22 cellular contexts compared by ENCODE assay signal in the genomic region with DNA sequence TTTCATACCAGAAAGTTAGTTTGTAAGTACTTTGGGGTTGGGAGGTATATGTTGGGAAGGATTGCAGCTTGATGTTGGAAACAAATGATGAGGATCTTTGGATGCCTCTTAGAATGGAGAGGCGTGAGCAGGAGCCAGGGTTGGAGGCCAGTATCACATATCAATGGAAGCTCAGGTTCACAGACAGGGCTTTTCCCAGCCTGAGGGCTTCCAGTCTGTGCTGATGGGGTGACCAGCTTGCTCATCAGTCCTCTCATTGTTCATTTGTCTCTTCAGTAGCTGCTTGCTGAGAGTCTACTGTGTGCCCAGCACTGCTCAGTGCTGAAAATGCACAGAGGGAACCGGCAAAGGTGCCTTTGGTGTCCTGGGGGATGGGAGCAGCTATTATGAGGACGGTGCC. TPM values are rescaled to one million over a fixed set of nuclear protein-coding genes. Genes with fewer than 3 reads are reported as not detected.
DNase-seq lines count a peak whose midpoint lies in the region; ATAC-seq, FAIRE-seq and TF ChIP-seq lines count a peak whose summit lies in the region.
"Had no signal": no experiment of that assay in that cellular context is flagged by ENCODE, and none has a peak within 500 bp of the region (broad histone marks: within the 10 kb centered on the region; RNA-seq: fewer than 3 reads in every experiment).

No MANE protein-coding gene starts in this region.

- CTCF ChIA-PET in HepG2 (lab: Yijun Ruan, JAX; ENCODE audit: low intra/inter-chr PET ratio, low total read pairs): no interaction called here
- CTCF ChIA-PET in activated CD4-positive, alpha-beta memory T cell treated with anti-CD3 and anti-CD28 coated beads for 36 hours (lab: Charles Lee): interaction anchor here (1.1 kb wide), 1 partner anchor 36 kb away, joined by 3 read pairs; the partner anchor contains the start of gene TAF1C

- no peaks in the 10 kb centered on the region for H3K4me1 Mint-ChIP-seq in activated CD4-positive, alpha-beta memory T cell treated with anti-CD3 and anti-CD28 coated beads for 36 hours (ENCODE audit: low read depth)

- no peak overlapping the region for H3K4me2 ChIP-seq in HepG2 (ENCODE audit: low read depth, low read length)

- no peak overlapping the region for H3K9ac ChIP-seq in HepG2 (ENCODE audit: insufficient read depth, low read depth, low read length)
- H3K9ac ChIP-seq: GM23248 had no signal

- H3K27me3 Mint-ChIP-seq in activated CD4-positive, alpha-beta memory T cell treated with anti-CD3 and anti-CD28 coated beads for 36 hours: peaks cover 7% of the 10 kb centered on the region

- TF ChIP-seq EP300 in HepG2 (IDR thresholded peaks at IDR 0.05; ENCODE audit: low read depth in 2 of 2, low read length in 2 of 2): no peak
- TF ChIP-seq EP300 in HepG2 (CRISPR knock-in tag; IDR thresholded peaks at IDR 0.05; ENCODE audit: borderline replicate concordance): no peak

- TF ChIP-seq CTCF in HepG2 (CRISPR knock-in tag; IDR thresholded peaks at IDR 0.05) (no peak), right lobe of liver (IDR thresholded peaks at IDR 0.05) (no peak)

- ATAC-seq in HepG2 (no peak; the same call in 2 of the 3 replicates), right lobe of liver (no peak)

- no peak overlapping the region for H3K4me3 Mint-ChIP-seq in activated CD4-positive, alpha-beta memory T cell treated with anti-CD3 and anti-CD28 coated beads for 36 hours
- H3K4me3 Mint-ChIP-seq: CD4-positive, alpha-beta T cell had no signal

- H3K4me3 ChIP-seq in HepG2 (replicated peaks in 1 of 3; ENCODE audit: insufficient read depth in 1 of 3, low read depth in 2 of 3, low read length in 3 of 3) (no peak overlapping the region), right lobe of liver (no peak overlapping the region)
- H3K4me3 ChIP-seq: GM23248 had no signal

- no peaks in the 10 kb centered on the region for H4K20me1 ChIP-seq in HepG2 (ENCODE audit: insufficient read depth, low read length)

- BruUV-seq in HepG2 (replicated peaks; lab: Mats Ljungman, UMichigan): no TSS peak

- peaks cover 3 to 26% of the 10 kb centered on the region in 2 experiments for H3K27me3 ChIP-seq in HepG2 (ENCODE audit: control insufficient read depth in 1 of 2, insufficient read depth in 2 of 2, low read length in 2 of 2)
- no peaks in the 10 kb centered on the region for H3K27me3 ChIP-seq in right lobe of liver

- H3K79me2 ChIP-seq in HepG2 (ENCODE audit: insufficient read depth, low read length): no peaks in the 10 kb centered on the region

- H3K36me3 ChIP-seq in HepG2 (replicated peaks in 1 of 2; ENCODE audit: control insufficient read depth in 1 of 2, insufficient read depth in 2 of 2, low read length in 2 of 2) (no peaks in the 10 kb centered on the region), right lobe of liver (no peaks in the 10 kb centered on the region)
- H3K36me3 ChIP-seq: BE2C had no signal

- no peak overlapping the region for H2AFZ ChIP-seq in HepG2 (ENCODE audit: low read length)
- H2AFZ ChIP-seq: GM23248 had no signal

- in situ Hi-C loops in HepG2 (cut with HindIII; ENCODE audit: extremely low pct_ligation_motif_present, low pct_unique_long_range_greater_than_20kb): no loop called here
- in situ Hi-C loops in SK-MEL-5 (cut with HindIII; ENCODE audit: low pct_unique_long_range_greater_than_20kb, low sequenced_read_pairs): no loop called here

- DNase-seq in HepG2 (ENCODE audit: low spot score) (no peak), right lobe of liver (no peak), SK-MEL-5 (ENCODE audit: low read depth, low spot score) (peak; percentile 36), foreskin melanocyte (peak; percentile 78)
- no peak for DNase-seq in activated CD4-positive, alpha-beta memory T cell treated with anti-CD3 and anti-CD28 coated beads for 36 hours
- DNase-seq in stimulated activated CD4-positive, alpha-beta T cell treated with anti-CD3 and anti-CD28 coated beads, Interleukin-2, amount 100 ng/mL, for 24 hours: no peak
- DNase-seq: BE2C; C1 segment of cervical spinal cord; CD4-positive, alpha-beta T cell; DMS153; DMS79; GDM1; GM23248; HCEC 1CT; IMR-90 had no signal

- H3K36me3 Mint-ChIP-seq in activated CD4-positive, alpha-beta memory T cell treated with anti-CD3 and anti-CD28 coated beads for 36 hours: no peaks in the 10 kb centered on the region

- no peak overlapping the region for H3K27ac Mint-ChIP-seq in activated CD4-positive, alpha-beta memory T cell treated with anti-CD3 and anti-CD28 coated beads for 36 hours
- H3K27ac Mint-ChIP-seq: CD4-positive, alpha-beta T cell had no signal

- POLR2A ChIA-PET in HepG2 (lab: Yijun Ruan, JAX): interaction anchor here (1.2 to 2.4 kb wide), 2 partner anchors 28 to 34 kb away, joined by 4 to 6 read pairs; partner anchors contain the start of gene MBTPS1
- POLR2A ChIA-PET in activated CD4-positive, alpha-beta memory T cell treated with anti-CD3 and anti-CD28 coated beads for 36 hours (lab: Charles Lee): interaction anchor here (1.0 kb wide), 1 partner anchor 12 kb away, joined by 3 read pairs; no protein-coding TSS in a partner anchor

- WGBS in HepG2 (ENCODE audit: low lambda C conversion rate): 8% methylated on average over 3 of the region's 3 CpGs
- WGBS in right lobe of liver (ENCODE audit: insufficient coverage, low coverage, low lambda C conversion rate, missing lambda C conversion rate): 74% methylated on average over 2 of the region's 3 CpGs

- H3K9me3 Mint-ChIP-seq in activated CD4-positive, alpha-beta memory T cell treated with anti-CD3 and anti-CD28 coated beads for 36 hours: no peaks in the 10 kb centered on the region
- H3K9me3 Mint-ChIP-seq: CD4-positive, alpha-beta T cell had no signal

- intact Hi-C loops in HepG2 (cut with micrococcal nuclease; ENCODE audit: unreplicated experiment): no loop called here
- intact Hi-C loops in right lobe of liver (cut with DNase I): no loop called here
- intact Hi-C loops in activated CD4-positive, alpha-beta memory T cell treated with anti-CD3 and anti-CD28 coated beads for 36 hours (cut with micrococcal nuclease): no loop called here

- H3K9me3 ChIP-seq in HepG2 (ENCODE audit: low read length) (no peaks in the 10 kb centered on the region), right lobe of liver (no peaks in the 10 kb centered on the region)
- H3K9me3 ChIP-seq: BE2C had no signal

- H3K4me1 ChIP-seq in HepG2 (ENCODE audit: insufficient read depth, low read length) (peaks cover 6% of the 10 kb centered on the region; the same call in 1 of the 2 replicates), right lobe of liver (no peaks in the 10 kb centered on the region)
- H3K4me1 ChIP-seq: BE2C had no signal

- TF ChIP-seq RAD21 in HepG2 (CRISPR knock-in tag; IDR thresholded peaks at IDR 0.05): no peak

- H3K27ac ChIP-seq in HepG2 (ENCODE audit: extremely low read length, insufficient read depth, low read length): no peak overlapping the region
- no peak overlapping the region for H3K27ac ChIP-seq in right lobe of liver
- H3K27ac ChIP-seq: GM23248, HL-60 had no signal

- TF ChIP-seq POLR2A in HepG2 (IDR thresholded peaks at IDR 0.05; ENCODE audit: insufficient read depth in 1 of 2, low read depth in 2 of 2, low read length in 2 of 2) (no peak), right lobe of liver (IDR thresholded peaks at IDR 0.05) (no peak)

- FAIRE-seq in HepG2 (lab: Jason Lieb, UNC): no peak
- FAIRE-seq: GM12892, GM18507, H54 had no signal

RNA-seq across cellular contexts. Expression of gene DNAAF1, which starts 5.8 kb away (rescaled TPM):
- 0.04 TPM in 1 of 2 replicates, not detected in the other for total RNA-seq in HepG2 (2016; rRNA removed; fragmentation: Illumina TruSeq; extraction: Trizol)
- not detected in 2 replicates for total RNA-seq in HepG2 (2016; cell fraction: cytosol; rRNA removed; fragmentation: Illumina TruSeq; extraction: Trizol; ENCODE audit: low read depth)
- total RNA-seq in HepG2 (2016; cell fraction: insoluble cytoplasmic fraction; rRNA removed; fragmentation: Illumina TruSeq; extraction: Trizol): 0.09 TPM in 1 of 2 replicates, not detected in the other
- 0.21 and 0.28 TPM in 2 replicates for total RNA-seq in HepG2 (2016; cell fraction: membrane; rRNA removed; fragmentation: Illumina TruSeq; extraction: Trizol)
- total RNA-seq in HepG2 (2016; cell fraction: nucleus; rRNA removed; fragmentation: Illumina TruSeq; extraction: Trizol): 0.22 and 0.25 TPM in 2 replicates
- 0.07 TPM in 1 of 2 replicates, not detected in the other for polyA plus RNA-seq in HepG2 (2011; rRNA removed)
- polyA plus RNA-seq in HepG2 (2011; cell fraction: cytosol; rRNA removed): not detected in 2 replicates
- 0.10 and 0.48 TPM in 2 replicates for polyA plus RNA-seq in HepG2 (2011; cell fraction: nucleus; rRNA removed)
- 0.09 TPM in 1 of 2 replicates, not detected in the other for polyA plus RNA-seq in HepG2 (2012)
- polyA plus RNA-seq in HepG2 (2016; cell fraction: cytosol; fragmentation: Illumina TruSeq; extraction: Trizol; ENCODE audit: low read depth): not detected in 2 replicates
- not detected in 2 replicates for polyA plus RNA-seq in HepG2 (2016; cell fraction: insoluble cytoplasmic fraction; fragmentation: Illumina TruSeq; extraction: Trizol; ENCODE audit: low read depth)
- not detected in 2 replicates for polyA plus RNA-seq in HepG2 (2016; cell fraction: membrane; fragmentation: Illumina TruSeq; extraction: Trizol; ENCODE audit: low read depth)
- polyA plus RNA-seq in HepG2 (2016; cell fraction: nucleus; fragmentation: Illumina TruSeq; extraction: Trizol; ENCODE audit: insufficient read depth, low read depth): 0.35 and 0.44 TPM in 2 replicates
- polyA minus RNA-seq in HepG2 (2011; rRNA and poly(A)+ RNA removed; ENCODE audit: low replicate concordance): 0.37 TPM in 1 of 2 replicates, not detected in the other
- not detected in 2 replicates for polyA minus RNA-seq in HepG2 (2011; cell fraction: cytosol; rRNA and poly(A)+ RNA removed)
- 0.37 TPM in 1 of 2 replicates, not detected in the other for polyA minus RNA-seq in HepG2 (2011; cell fraction: nucleus; rRNA and poly(A)+ RNA removed)
- 1 to 10 TPM in 3 of 6 experiments, under 1 TPM in 1, not detected in 2; 0.37 to 5.6 (median 2.1) TPM for total RNA-seq in right lobe of liver
- 0.16 and 0.63 TPM in 2 replicates for total RNA-seq in SK-MEL-5 (2014; rRNA removed; shearing (Covaris generic))
- not detected in 2 replicates for polyA plus RNA-seq in SK-MEL-5 (2015; cell fraction: cytosol; rRNA removed)
- polyA plus RNA-seq in SK-MEL-5 (2015; cell fraction: nucleus; rRNA removed): 0.16 TPM in 1 of 2 replicates, not detected in the other
- total RNA-seq in activated CD4-positive, alpha-beta memory T cell treated with anti-CD3 and anti-CD28 coated beads for 36 hours: not detected
- total RNA-seq: CD4-positive, alpha-beta T cell; Daoy; GM23248; HT1080; IMR-90 had no signal
- polyA plus RNA-seq: GM23248 had no signal

RNA-seq across cellular contexts. Expression of gene HSDL1, which starts 5.9 kb away (rescaled TPM):
- 41.0 and 49.7 TPM in 2 replicates for total RNA-seq in HepG2 (2016; rRNA removed; fragmentation: Illumina TruSeq; extraction: Trizol)
- total RNA-seq in HepG2 (2016; cell fraction: cytosol; rRNA removed; fragmentation: Illumina TruSeq; extraction: Trizol; ENCODE audit: low read depth): 7.8 and 9.0 TPM in 2 replicates
- total RNA-seq in HepG2 (2016; cell fraction: insoluble cytoplasmic fraction; rRNA removed; fragmentation: Illumina TruSeq; extraction: Trizol): 44.0 and 52.4 TPM in 2 replicates
- 24.0 and 24.1 TPM in 2 replicates for total RNA-seq in HepG2 (2016; cell fraction: membrane; rRNA removed; fragmentation: Illumina TruSeq; extraction: Trizol)
- total RNA-seq in HepG2 (2016; cell fraction: nucleus; rRNA removed; fragmentation: Illumina TruSeq; extraction: Trizol): 44.3 and 51.5 TPM in 2 replicates
- polyA plus RNA-seq in HepG2 (2011; rRNA removed): 38.5 and 49.2 TPM in 2 replicates
- 16.7 and 25.9 TPM in 2 replicates for polyA plus RNA-seq in HepG2 (2011; cell fraction: cytosol; rRNA removed)
- polyA plus RNA-seq in HepG2 (2011; cell fraction: nucleus; rRNA removed): 63.7 and 74.4 TPM in 2 replicates
- 37.4 and 44.3 TPM in 2 replicates for polyA plus RNA-seq in HepG2 (2012)
- polyA plus RNA-seq in HepG2 (2016; cell fraction: cytosol; fragmentation: Illumina TruSeq; extraction: Trizol; ENCODE audit: low read depth): 4.0 and 5.2 TPM in 2 replicates
- polyA plus RNA-seq in HepG2 (2016; cell fraction: insoluble cytoplasmic fraction; fragmentation: Illumina TruSeq; extraction: Trizol; ENCODE audit: low read depth): 31.8 and 35.8 TPM in 2 replicates
- 9.4 and 9.5 TPM in 2 replicates for polyA plus RNA-seq in HepG2 (2016; cell fraction: membrane; fragmentation: Illumina TruSeq; extraction: Trizol; ENCODE audit: low read depth)
- 82.3 and 86.1 TPM in 2 replicates for polyA plus RNA-seq in HepG2 (2016; cell fraction: nucleus; fragmentation: Illumina TruSeq; extraction: Trizol; ENCODE audit: insufficient read depth, low read depth)
- 16.9 and 31.3 TPM in 2 replicates for polyA minus RNA-seq in HepG2 (2011; rRNA and poly(A)+ RNA removed; ENCODE audit: low replicate concordance)
- polyA minus RNA-seq in HepG2 (2011; cell fraction: cytosol; rRNA and poly(A)+ RNA removed): 17.4 and 22.4 TPM in 2 replicates
- 37.8 and 49.3 TPM in 2 replicates for polyA minus RNA-seq in HepG2 (2011; cell fraction: nucleus; rRNA and poly(A)+ RNA removed)
- total RNA-seq in right lobe of liver: 1 to 10 TPM; 4.3 to 8.1 (median 6.2) TPM
- total RNA-seq in SK-MEL-5 (2014; rRNA removed; shearing (Covaris generic)): 41.1 and 42.0 TPM in 2 replicates
- polyA plus RNA-seq in SK-MEL-5 (2015; cell fraction: cytosol; rRNA removed): 19.6 and 26.9 TPM in 2 replicates
- polyA plus RNA-seq in SK-MEL-5 (2015; cell fraction: nucleus; rRNA removed): 19.1 and 24.6 TPM in 2 replicates
- total RNA-seq in activated CD4-positive, alpha-beta memory T cell treated with anti-CD3 and anti-CD28 coated beads for 36 hours: 10 to 100 TPM; 13.1 to 13.8 TPM

RNA-seq across cellular contexts. Expression of gene MBTPS1, which starts 34.2 kb away (rescaled TPM):
- total RNA-seq in HepG2 (2016; rRNA removed; fragmentation: Illumina TruSeq; extraction: Trizol) (42.0 and 56.7 TPM in 2 replicates), right lobe of liver (10 to 100 TPM; 34.5 to 45.6 (median 40.1) TPM)
- 14.4 and 16.1 TPM in 2 replicates for total RNA-seq in HepG2 (2016; cell fraction: cytosol; rRNA removed; fragmentation: Illumina TruSeq; extraction: Trizol; ENCODE audit: low read depth)
- 36.6 and 55.6 TPM in 2 replicates for total RNA-seq in HepG2 (2016; cell fraction: insoluble cytoplasmic fraction; rRNA removed; fragmentation: Illumina TruSeq; extraction: Trizol)
- total RNA-seq in HepG2 (2016; cell fraction: membrane; rRNA removed; fragmentation: Illumina TruSeq; extraction: Trizol): 45.4 and 47.4 TPM in 2 replicates
- total RNA-seq in HepG2 (2016; cell fraction: nucleus; rRNA removed; fragmentation: Illumina TruSeq; extraction: Trizol): 69.1 and 74.7 TPM in 2 replicates
- 83.4 and 91.3 TPM in 2 replicates for polyA plus RNA-seq in HepG2 (2011; rRNA removed)
- polyA plus RNA-seq in HepG2 (2011; cell fraction: cytosol; rRNA removed): 67.3 and 71.7 TPM in 2 replicates
- polyA plus RNA-seq in HepG2 (2011; cell fraction: nucleus; rRNA removed): 131 and 133 TPM in 2 replicates
- polyA plus RNA-seq in HepG2 (2012): 62.6 and 69.2 TPM in 2 replicates
- 8.3 TPM in 2 replicates for polyA plus RNA-seq in HepG2 (2016; cell fraction: cytosol; fragmentation: Illumina TruSeq; extraction: Trizol; ENCODE audit: low read depth)
- 38.4 and 45.1 TPM in 2 replicates for polyA plus RNA-seq in HepG2 (2016; cell fraction: insoluble cytoplasmic fraction; fragmentation: Illumina TruSeq; extraction: Trizol; ENCODE audit: low read depth)
- polyA plus RNA-seq in HepG2 (2016; cell fraction: membrane; fragmentation: Illumina TruSeq; extraction: Trizol; ENCODE audit: low read depth): 28.8 and 29.8 TPM in 2 replicates
- 102 and 104 TPM in 2 replicates for polyA plus RNA-seq in HepG2 (2016; cell fraction: nucleus; fragmentation: Illumina TruSeq; extraction: Trizol; ENCODE audit: insufficient read depth, low read depth)
- 115 TPM in 2 replicates for polyA minus RNA-seq in HepG2 (2011; rRNA and poly(A)+ RNA removed; ENCODE audit: low replicate concordance)
- polyA minus RNA-seq in HepG2 (2011; cell fraction: cytosol; rRNA and poly(A)+ RNA removed): 74.7 and 82.8 TPM in 2 replicates
- 177 and 179 TPM in 2 replicates for polyA minus RNA-seq in HepG2 (2011; cell fraction: nucleus; rRNA and poly(A)+ RNA removed)
- 48.7 and 52.3 TPM in 2 replicates for total RNA-seq in SK-MEL-5 (2014; rRNA removed; shearing (Covaris generic))
- polyA plus RNA-seq in SK-MEL-5 (2015; cell fraction: cytosol; rRNA removed): 88.9 and 112 TPM in 2 replicates
- polyA plus RNA-seq in SK-MEL-5 (2015; cell fraction: nucleus; rRNA removed): 90.3 and 122 TPM in 2 replicates
- 10 to 100 TPM; 37.5 to 37.6 TPM for total RNA-seq in activated CD4-positive, alpha-beta memory T cell treated with anti-CD3 and anti-CD28 coated beads for 36 hours

RNA-seq across cellular contexts. Expression of gene TAF1C, which starts 35.9 kb away (rescaled TPM):
- total RNA-seq in HepG2 (2016; rRNA removed; fragmentation: Illumina TruSeq; extraction: Trizol): 8.3 and 15.6 TPM in 2 replicates
- 9.0 and 11.9 TPM in 2 replicates for total RNA-seq in HepG2 (2016; cell fraction: cytosol; rRNA removed; fragmentation: Illumina TruSeq; extraction: Trizol; ENCODE audit: low read depth)
- total RNA-seq in HepG2 (2016; cell fraction: insoluble cytoplasmic fraction; rRNA removed; fragmentation: Illumina TruSeq; extraction: Trizol): 5.7 and 17.7 TPM in 2 replicates
- 9.2 and 10.3 TPM in 2 replicates for total RNA-seq in HepG2 (2016; cell fraction: membrane; rRNA removed; fragmentation: Illumina TruSeq; extraction: Trizol)
- 33.5 and 39.8 TPM in 2 replicates for total RNA-seq in HepG2 (2016; cell fraction: nucleus; rRNA removed; fragmentation: Illumina TruSeq; extraction: Trizol)
- polyA plus RNA-seq in HepG2 (2011; rRNA removed): 20.8 and 25.2 TPM in 2 replicates
- 6.5 and 8.8 TPM in 2 replicates for polyA plus RNA-seq in HepG2 (2011; cell fraction: cytosol; rRNA removed)
- 318 and 424 TPM in 2 replicates for polyA plus RNA-seq in HepG2 (2011; cell fraction: nucleus; rRNA removed)
- polyA plus RNA-seq in HepG2 (2012): 24.5 and 34.3 TPM in 2 replicates
- polyA plus RNA-seq in HepG2 (2016; cell fraction: cytosol; fragmentation: Illumina TruSeq; extraction: Trizol; ENCODE audit: low read depth): 1.1 and 1.7 TPM in 2 replicates
- 9.1 and 13.0 TPM in 2 replicates for polyA plus RNA-seq in HepG2 (2016; cell fraction: insoluble cytoplasmic fraction; fragmentation: Illumina TruSeq; extraction: Trizol; ENCODE audit: low read depth)
- polyA plus RNA-seq in HepG2 (2016; cell fraction: membrane; fragmentation: Illumina TruSeq; extraction: Trizol; ENCODE audit: low read depth): 1.9 and 2.6 TPM in 2 replicates
- 119 and 132 TPM in 2 replicates for polyA plus RNA-seq in HepG2 (2016; cell fraction: nucleus; fragmentation: Illumina TruSeq; extraction: Trizol; ENCODE audit: insufficient read depth, low read depth)
- 40.8 and 57.1 TPM in 2 replicates for polyA minus RNA-seq in HepG2 (2011; rRNA and poly(A)+ RNA removed; ENCODE audit: low replicate concordance)
- polyA minus RNA-seq in HepG2 (2011; cell fraction: cytosol; rRNA and poly(A)+ RNA removed): 4.0 and 5.1 TPM in 2 replicates
- 62.5 and 75.1 TPM in 2 replicates for polyA minus RNA-seq in HepG2 (2011; cell fraction: nucleus; rRNA and poly(A)+ RNA removed)
- total RNA-seq in right lobe of liver: 10 to 100 TPM; 11.0 to 28.3 (median 19.3) TPM
- 39.7 and 54.1 TPM in 2 replicates for total RNA-seq in SK-MEL-5 (2014; rRNA removed; shearing (Covaris generic))
- polyA plus RNA-seq in SK-MEL-5 (2015; cell fraction: cytosol; rRNA removed): 87.7 and 104 TPM in 2 replicates
- 1,333 and 1,594 TPM in 2 replicates for polyA plus RNA-seq in SK-MEL-5 (2015; cell fraction: nucleus; rRNA removed)
- total RNA-seq in activated CD4-positive, alpha-beta memory T cell treated with anti-CD3 and anti-CD28 coated beads for 36 hours: 10 to 100 TPM; 44.7 to 48.1 TPM

RNA-seq across cellular contexts. Expression of gene ADAD2, which starts 40.0 kb away (rescaled TPM):
- not detected in 2 replicates for total RNA-seq in HepG2 (2016; rRNA removed; fragmentation: Illumina TruSeq; extraction: Trizol)
- not detected in 2 replicates for total RNA-seq in HepG2 (2016; cell fraction: cytosol; rRNA removed; fragmentation: Illumina TruSeq; extraction: Trizol; ENCODE audit: low read depth)
- total RNA-seq in HepG2 (2016; cell fraction: insoluble cytoplasmic fraction; rRNA removed; fragmentation: Illumina TruSeq; extraction: Trizol): not detected in 2 replicates
- total RNA-seq in HepG2 (2016; cell fraction: membrane; rRNA removed; fragmentation: Illumina TruSeq; extraction: Trizol): not detected in 2 replicates
- total RNA-seq in HepG2 (2016; cell fraction: nucleus; rRNA removed; fragmentation: Illumina TruSeq; extraction: Trizol): not detected in 2 replicates
- polyA plus RNA-seq in HepG2 (2011; rRNA removed): not detected in 2 replicates
- 0.03 TPM in 1 of 2 replicates, not detected in the other for polyA plus RNA-seq in HepG2 (2011; cell fraction: cytosol; rRNA removed)
- not detected in 2 replicates for polyA plus RNA-seq in HepG2 (2011; cell fraction: nucleus; rRNA removed)
- polyA plus RNA-seq in HepG2 (2012): not detected in 2 replicates
- polyA plus RNA-seq in HepG2 (2016; cell fraction: cytosol; fragmentation: Illumina TruSeq; extraction: Trizol; ENCODE audit: low read depth): not detected in 2 replicates
- not detected in 2 replicates for polyA plus RNA-seq in HepG2 (2016; cell fraction: insoluble cytoplasmic fraction; fragmentation: Illumina TruSeq; extraction: Trizol; ENCODE audit: low read depth)
- polyA plus RNA-seq in HepG2 (2016; cell fraction: membrane; fragmentation: Illumina TruSeq; extraction: Trizol; ENCODE audit: low read depth): not detected in 2 replicates
- not detected in 2 replicates for polyA plus RNA-seq in HepG2 (2016; cell fraction: nucleus; fragmentation: Illumina TruSeq; extraction: Trizol; ENCODE audit: insufficient read depth, low read depth)
- not detected in 2 replicates for polyA minus RNA-seq in HepG2 (2011; rRNA and poly(A)+ RNA removed; ENCODE audit: low replicate concordance)
- not detected in 2 replicates for polyA minus RNA-seq in HepG2 (2011; cell fraction: cytosol; rRNA and poly(A)+ RNA removed)
- polyA minus RNA-seq in HepG2 (2011; cell fraction: nucleus; rRNA and poly(A)+ RNA removed): not detected in 2 replicates
- total RNA-seq in right lobe of liver: 1 to 10 TPM in 1 of 6 experiments, under 1 TPM in 1, not detected in 4; 0.87 to 1.0 TPM
- 0.11 and 0.21 TPM in 2 replicates for total RNA-seq in SK-MEL-5 (2014; rRNA removed; shearing (Covaris generic))
- polyA plus RNA-seq in SK-MEL-5 (2015; cell fraction: cytosol; rRNA removed): 0.15 TPM in 1 of 2 replicates, not detected in the other
- 0.06 TPM in 1 of 2 replicates, not detected in the other for polyA plus RNA-seq in SK-MEL-5 (2015; cell fraction: nucleus; rRNA removed)
- under 1 TPM in 1 of 2 experiments, not detected in 1; 0.19 TPM for total RNA-seq in activated CD4-positive, alpha-beta memory T cell treated with anti-CD3 and anti-CD28 coated beads for 36 hours
- total RNA-seq: A172, Daoy, GM23248, HT1080, IMR-90 had no signal
- polyA plus RNA-seq: GM23248, IMR-90 had no signal

Comparison
In these comparisons a context has a peak if more than half of its experiments do, and no peak if none do; other contexts are left out.
1. DNase-seq: peak in SK-MEL-5 (single experiment) and foreskin melanocyte (single experiment); none in HepG2 (single experiment), right lobe of liver (0 of 3), activated CD4-positive, alpha-beta memory T cell treated with anti-CD3 and anti-CD28 coated beads for 36 hours (single experiment) and stimulated activated CD4-positive, alpha-beta T cell treated with anti-CD3 and anti-CD28 coated beads, Interleukin-2, amount 100 ng/mL, for 24 hours (0 of 2).